Comparison of ENCODE assay signal across 19 cellular contexts in genomic region chr12:123608192-123608591, GRCh38. TPM values are rescaled to one million over a fixed set of nuclear protein-coding genes. Genes with fewer than 3 reads are reported as not detected.
A peak's percentile ranks its signal among the peaks of the same experiment; 100 is the strongest.
DNase-seq lines count a peak whose midpoint lies in the region; FAIRE-seq and TF ChIP-seq lines count a peak whose summit lies in the region.
"Had no signal": no experiment of that assay in that cellular context is flagged by ENCODE, and none has a peak within 500 bp of the region (broad histone marks: within the 10 kb centered on the region; RNA-seq: fewer than 3 reads in every experiment).

No MANE protein-coding gene starts in this region.

- no peaks in the 10 kb centered on the region for H3K9me3 ChIP-seq in endodermal cell (ENCODE audit: control insufficient read depth, low read length)
- H3K9me3 ChIP-seq: Caco-2, SK-N-SH had no signal

- DNase-seq in D341Med (ENCODE audit: low spot score) (peak; percentile 66), LNCaP clone FGC (ENCODE audit: low read depth) (peak; percentile 42), NCI-H82 treated with DMSO at 0.1 percent for 48 hours (lab: John Stamatoyannopoulos, UW; ENCODE audit: unreplicated experiment) (peak; percentile 48), islet precursor cell (peak; percentile 44), GM13977 (ENCODE audit: low spot score) (no peak), urothelium cell line (ENCODE audit: low spot score) (no peak), endodermal cell (no peak), DMS79 (lab: John Stamatoyannopoulos, UW) (no peak)
- DNase-seq: AML-193; CD4-positive, CD25-positive, alpha-beta regulatory T cell; H9; NCI-H1436; NCI-H2081; NCI-H526; SHP77; SK-N-SH had no signal

- H3K4me3 Mint-ChIP-seq in endodermal cell, result no peak overlapping the region
- H3K4me3 Mint-ChIP-seq: H9 had no signal

- no peaks in the 10 kb centered on the region for H3K27me3 ChIP-seq in endodermal cell (ENCODE audit: control insufficient read depth, insufficient read depth, low read length, poor library complexity, severe bottlenecking)

- H3K9me3 Mint-ChIP-seq in endodermal cell, result no peaks in the 10 kb centered on the region
- H3K9me3 Mint-ChIP-seq: CD4-positive, CD25-positive, alpha-beta regulatory T cell; H9 had no signal

- H3K9ac ChIP-seq in endodermal cell (ENCODE audit: extremely low read depth, low read length, poor library complexity, severe bottlenecking), result no peak overlapping the region
- H3K9ac ChIP-seq: SK-N-SH had no signal

- H3K27ac Mint-ChIP-seq in endodermal cell, result no peak overlapping the region
- H3K27ac Mint-ChIP-seq: H9 had no signal

- no peak for FAIRE-seq in urothelium cell line (lab: Jason Lieb, UNC)
- FAIRE-seq: HTR-8/SVneo had no signal

- 94 to 98% methylated on average over 5 to 8 of the region's 8 CpGs for WGBS in endodermal cell (ENCODE audit: insufficient coverage in 1 of 2, insufficient read length in 1 of 2), 2 experiments

- H3K4me3 ChIP-seq in LNCaP clone FGC (ENCODE audit: low read depth, low read length), result no peak overlapping the region
- no peak overlapping the region for H3K4me3 ChIP-seq in endodermal cell (ENCODE audit: low read length)

- H3K4me1 Mint-ChIP-seq in endodermal cell, result no peaks in the 10 kb centered on the region

- H3K36me3 ChIP-seq in endodermal cell (ENCODE audit: control insufficient read depth, insufficient read depth, low read length), result peaks cover 83% of the 10 kb centered on the region

- TF ChIP-seq CTCF in LNCaP clone FGC (IDR thresholded peaks at IDR 0.05; ENCODE audit: control insufficient read depth, extremely low read depth, insufficient read depth), result no peak
- no peak for TF ChIP-seq CTCF in GM13977 (IDR thresholded peaks at IDR 0.05; ENCODE audit: extremely low read depth, insufficient read depth, missing control alignments)
- no peak for TF ChIP-seq CTCF in endodermal cell (conservative IDR thresholded peaks at IDR 0.05)

- no peaks in the 10 kb centered on the region for H3K27me3 Mint-ChIP-seq in endodermal cell (ENCODE audit: insufficient read depth)
- H3K27me3 Mint-ChIP-seq: CD4-positive, CD25-positive, alpha-beta regulatory T cell had no signal

- in situ Hi-C loops in GM13977 (cut with MboI; ENCODE audit: low pct_unique_long_range_greater_than_20kb, low sequenced_read_pairs, unreplicated experiment), result no loop called here

- peaks cover 70% of the 10 kb centered on the region for H3K36me3 Mint-ChIP-seq in endodermal cell (ENCODE audit: low read depth)

- H3K27ac ChIP-seq in endodermal cell (ENCODE audit: low read depth, low read length), result no peak overlapping the region
- H3K27ac ChIP-seq: HL-60 had no signal

- H3K4me1 ChIP-seq in endodermal cell (ENCODE audit: control insufficient read depth, insufficient read depth, low read length), result no peaks in the 10 kb centered on the region
- H3K4me1 ChIP-seq: Caco-2 had no signal

RNA-seq across cellular contexts. Expression of gene DDX55, which starts 6.3 kb away (rescaled TPM):
- total RNA-seq in endodermal cell, result 10 to 100 TPM; 34.4 to 36.7 TPM
- 25.8 TPM for polyA plus RNA-seq in endodermal cell (2013, experiment 1 of 2)
- polyA plus RNA-seq in endodermal cell (2013, experiment 2 of 2), result 23.3 TPM

RNA-seq across cellular contexts. Expression of gene TMED2, which starts 23.8 kb away (rescaled TPM):
- 100 to 1,000 TPM; 205 to 217 TPM for total RNA-seq in endodermal cell
- 112 TPM for polyA plus RNA-seq in endodermal cell (2013, experiment 1 of 2)
- polyA plus RNA-seq in endodermal cell (2013, experiment 2 of 2), result 114 TPM

RNA-seq across cellular contexts. Expression of gene EIF2B1, which starts 25.3 kb away (rescaled TPM):
- total RNA-seq in endodermal cell, result 10 to 100 TPM; 42.0 to 45.8 TPM
- polyA plus RNA-seq in endodermal cell (2013, experiment 1 of 2), result 45.3 TPM
- polyA plus RNA-seq in endodermal cell (2013, experiment 2 of 2), result 38.2 TPM

RNA-seq across cellular contexts. Expression of gene GTF2H3, which starts 25.4 kb away (rescaled TPM):
- total RNA-seq in endodermal cell, result 10 to 100 TPM; 39.4 to 42.5 TPM
- 32.6 TPM for polyA plus RNA-seq in endodermal cell (2013, experiment 1 of 2)
- 24.5 TPM for polyA plus RNA-seq in endodermal cell (2013, experiment 2 of 2)

Comparison
In these comparisons a context has a peak if more than half of its experiments do, and no peak if none do; other contexts are left out.
1. DNase-seq: peak in D341Med (single experiment), LNCaP clone FGC (single experiment), NCI-H82 treated with DMSO at 0.1 percent for 48 hours (single experiment) and islet precursor cell (single experiment); none in GM13977 (single experiment), urothelium cell line (single experiment), endodermal cell (single experiment) and DMS79 (single experiment).